29 cellular contexts compared by ENCODE assay signal in the genomic region with DNA sequence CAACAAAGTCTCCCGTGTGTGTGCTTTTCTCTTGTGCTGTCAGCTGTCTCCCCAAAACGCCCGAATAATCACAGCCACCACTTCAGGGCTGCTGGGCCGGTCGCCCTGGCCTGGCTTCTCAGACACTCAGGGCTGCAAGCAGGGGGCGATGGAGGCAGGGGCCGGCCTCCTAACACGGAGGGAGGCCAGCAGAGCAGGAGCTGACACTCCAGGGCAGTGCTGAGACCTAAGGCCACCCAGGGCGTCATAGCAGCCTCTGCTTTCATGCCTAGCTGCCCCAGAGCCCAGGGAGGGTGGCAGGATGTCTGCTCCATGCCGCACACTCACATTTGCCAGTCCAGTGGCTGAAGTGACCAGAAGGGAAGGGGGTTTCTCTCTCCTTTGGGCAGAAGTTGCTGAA. TPM values are rescaled to one million over a fixed set of nuclear protein-coding genes. Genes with fewer than 3 reads are reported as not detected.
DNase-seq lines count a peak whose midpoint lies in the region; ATAC-seq, FAIRE-seq and TF ChIP-seq lines count a peak whose summit lies in the region.
"Had no signal": no experiment of that assay in that cellular context is flagged by ENCODE, and none has a peak within 500 bp of the region (broad histone marks: within the 10 kb centered on the region; RNA-seq: fewer than 3 reads in every experiment).

No MANE protein-coding gene starts in this region.

- peak overlapping the region; percentile 40 for H3K4me3 Mint-ChIP-seq in stimulated activated memory B cell treated with anti-CD40 and anti-IgM and Interleukin-4, amounts not matched to agents 10 μg/mL and 1 μg/mL and 100 μg/mL, for 72 hours
- H3K4me3 Mint-ChIP-seq: T-helper 1 cell treated with Interleukin-12 subunit alpha and Interleukin-12 subunit beta and Interleukin-4 antibody, amounts not matched to agents 30 μg/mL and 1 μg/mL, for 36 hours had no signal

- H3K4me1 Mint-ChIP-seq in stimulated activated memory B cell treated with anti-CD40 and anti-IgM and Interleukin-4, amounts not matched to agents 10 μg/mL and 1 μg/mL and 100 μg/mL, for 72 hours, result peaks cover 21% of the 10 kb centered on the region

- H4K8ac ChIP-seq in H1 (ENCODE audit: extremely low read depth, insufficient read depth, low read length), result no peak overlapping the region

- H2BK15ac ChIP-seq in H1 (ENCODE audit: low read length), result no peak overlapping the region

- no peak for TF ChIP-seq CTCF in GM12875 (IDR thresholded peaks at IDR 0.05; ENCODE audit: borderline replicate concordance, insufficient read depth, low read depth, low read length)
- TF ChIP-seq CTCF in H1 (IDR thresholded peaks at IDR 0.05; ENCODE audit: control extremely low read depth in 1 of 3, insufficient read depth in 1 of 3, low read depth in 1 of 3, low read length in 3 of 3), result peak; percentile 35 to 46 (median 45)

- H3K27ac ChIP-seq in H1 (ENCODE audit: low read depth, low read length), result no peak overlapping the region; the same call in 1 of the 2 replicates
- H3K27ac ChIP-seq: cardiac muscle cell, HL-60, stomach, transverse colon had no signal

- H3K9ac ChIP-seq in H1 (replicated peaks in 1 of 4; ENCODE audit: extremely low read depth in 1 of 4, low read depth in 3 of 4, low read length in 3 of 4), result no peak overlapping the region

- peak overlapping the region; percentile 27 for H4K91ac ChIP-seq in H1 (replicated peaks; ENCODE audit: insufficient read length, low read length)

- TF ChIP-seq POLR2A in H1 (IDR thresholded peaks at IDR 0.05; ENCODE audit: control extremely low read depth in 1 of 2, low read depth in 2 of 2, low read length in 2 of 2), result no peak

- H3K4me3 ChIP-seq in GM12875 (ENCODE audit: low read depth, low read length), result peak overlapping the region; percentile 31
- H3K4me3 ChIP-seq in H1 (ENCODE audit: extremely low read depth in 1 of 4, insufficient read depth in 2 of 4, low read depth in 3 of 4, low read length in 4 of 4), result no peak overlapping the region
- H3K4me3 ChIP-seq: cardiac muscle cell, HAP-1, lung, MG63, stomach, transverse colon had no signal

- H3K79me1 ChIP-seq in H1 (ENCODE audit: low read depth, low read length), result peaks cover 5% of the 10 kb centered on the region; the same call in 1 of the 2 replicates

- DNase-seq in H1 (ENCODE audit: low read depth in 1 of 2, low spot score in 2 of 2) (peak in 1 of 2 experiments; percentile 58), cerebellar cortex (ENCODE audit: low spot score) (no peak), NCI-H526 treated with DMSO at 0.1 percent for 48 hours (lab: John Stamatoyannopoulos, UW) (no peak)
- DNase-seq: activated CD4-positive, alpha-beta T cell treated with anti-CD3 and anti-CD28 coated beads, Interleukin-2, amount 50 U/mL, for 48 hours; activated gamma-delta T cell treated with Interleukin-2 at 50 U/mL for 16 hours; dermis blood vessel endothelial cell; DMS79; MG63; NCI-H146; NCI-H2171 treated with DMSO at 0.1 percent for 48 hours; NCI-H69; nucleus accumbens; OCI-M1; SIG-M5; small intestine; stimulated activated CD4-positive, alpha-beta T cell treated with anti-CD3 and anti-CD28 coated beads, Interleukin-2, amount 100 ng/mL, for 48 hours; stomach; transverse colon had no signal

- H3K4ac ChIP-seq in H1 (replicated peaks; ENCODE audit: insufficient read length, low read depth, low read length), result no peak overlapping the region

- peaks cover 20% of the 10 kb centered on the region for H3K36me3 Mint-ChIP-seq in stimulated activated memory B cell treated with anti-CD40 and anti-IgM and Interleukin-4, amounts not matched to agents 10 μg/mL and 1 μg/mL and 100 μg/mL, for 72 hours

- no peaks in the 10 kb centered on the region for H3K9me3 ChIP-seq in H1 (ENCODE audit: insufficient read depth in 2 of 2, low read depth in 1 of 2, low read length in 1 of 2)
- H3K9me3 ChIP-seq: HAP-1, MG63, stomach, transverse colon had no signal

- POLR2A ChIA-PET in H1 (lab: Charles Lee; ENCODE audit: partially characterized antibody), result interaction anchor here (1.2 to 2.9 kb wide), 4 partner anchors 26 to 67 kb away, joined by 3 to 13 read pairs (median 6); no protein-coding TSS in a partner anchor

- no peak overlapping the region; the same call in 1 of the 2 replicates for H2AK5ac ChIP-seq in H1 (ENCODE audit: low read depth, low read length)

- H3K27me3 ChIP-seq in H1 (replicated peaks in 1 of 4; ENCODE audit: control insufficient read depth in 3 of 4, extremely low read depth in 1 of 4, insufficient read depth in 3 of 4, low read length in 3 of 4), result no peaks in the 10 kb centered on the region
- H3K27me3 ChIP-seq: cardiac muscle cell, MG63, stomach, transverse colon had no signal

- no peaks in the 10 kb centered on the region for H3K9me3 Mint-ChIP-seq in stimulated activated memory B cell treated with anti-CD40 and anti-IgM and Interleukin-4, amounts not matched to agents 10 μg/mL and 1 μg/mL and 100 μg/mL, for 72 hours
- H3K9me3 Mint-ChIP-seq: IgD-negative memory B cell; T-helper 1 cell treated with Interleukin-12 subunit alpha and Interleukin-12 subunit beta and Interleukin-4 antibody, amounts not matched to agents 30 μg/mL and 1 μg/mL, for 36 hours had no signal

- ATAC-seq in HG03196 (IDR thresholded peaks at IDR 0.05; ENCODE audit: unreplicated experiment), result peak; percentile 19
- ATAC-seq in stimulated activated memory B cell treated with anti-CD40 and anti-IgM and Interleukin-4, amounts not matched to agents 10 μg/mL and 1 μg/mL and 100 μg/mL, for 72 hours, result peak; percentile 20
- ATAC-seq in GM19452 (IDR thresholded peaks at IDR 0.05; ENCODE audit: unreplicated experiment), result no peak

- H3K23ac ChIP-seq in H1 (ENCODE audit: insufficient read length), result no peak overlapping the region

- no peak overlapping the region; a peak in 1 of 4 replicates for H3K4me2 ChIP-seq in H1 (ENCODE audit: insufficient read depth in 1 of 2, low read depth in 2 of 2, low read length in 2 of 2)

- peaks cover 0 to 1% (median 0%) of the 10 kb centered on the region in 4 experiments; a peak in 2 of 8 replicates for H3K36me3 ChIP-seq in H1 (ENCODE audit: control insufficient read depth in 2 of 4, insufficient read depth in 4 of 4, low read length in 3 of 4)
- H3K36me3 ChIP-seq: cardiac muscle cell had no signal

- H3K14ac ChIP-seq in H1 (ENCODE audit: insufficient read length), result no peak overlapping the region

- peak overlapping the region; percentile 74 for H3K27ac Mint-ChIP-seq in stimulated activated memory B cell treated with anti-CD40 and anti-IgM and Interleukin-4, amounts not matched to agents 10 μg/mL and 1 μg/mL and 100 μg/mL, for 72 hours
- H3K27ac Mint-ChIP-seq: T-helper 1 cell treated with Interleukin-12 subunit alpha and Interleukin-12 subunit beta and Interleukin-4 antibody, amounts not matched to agents 30 μg/mL and 1 μg/mL, for 36 hours had no signal

- WGBS in H1 (ENCODE audit: extremely low coverage in 1 of 2, insufficient coverage in 1 of 2, insufficient read length in 1 of 2, insufficient replicate concordance in 2 of 2, low coverage in 1 of 2, low lambda C conversion rate in 2 of 2, missing lambda C conversion rate in 1 of 2), 2 experiments, result 61% methylated on average over 10 of the region's 10 CpGs; no CpG with 5 or more reads in 1 of the 2 experiments

- H2BK5ac ChIP-seq in H1 (ENCODE audit: low read depth, low read length), result 0 out of 2 replicates have a peak overlapping the region, but pooled peaks have one; percentile 81

- CTCF ChIA-PET in H1 (lab: Charles Lee; ENCODE audit: partially characterized antibody), result interaction anchor here (0.7 to 8.3 kb wide), 14 partner anchors 12 to 190 kb away, joined by 3 to 55 read pairs (median 4); no protein-coding TSS in a partner anchor

- no peaks in the 10 kb centered on the region for H3K23me2 ChIP-seq in H1 (ENCODE audit: low read depth, low read length)

- peaks cover 6 to 22% (median 18%) of the 10 kb centered on the region in 4 experiments for H3K4me1 ChIP-seq in H1 (replicated peaks in 1 of 4; ENCODE audit: control insufficient read depth in 3 of 4, insufficient read depth in 4 of 4, low read length in 3 of 4)

- H3K27me3 Mint-ChIP-seq in stimulated activated memory B cell treated with anti-CD40 and anti-IgM and Interleukin-4, amounts not matched to agents 10 μg/mL and 1 μg/mL and 100 μg/mL, for 72 hours, result no peaks in the 10 kb centered on the region
- H3K27me3 Mint-ChIP-seq: IgD-negative memory B cell had no signal

- no peak overlapping the region for H2AFZ ChIP-seq in H1 (ENCODE audit: low read length)

- H3K56ac ChIP-seq in H1 (replicated peaks; ENCODE audit: insufficient read length, low read depth, low read length), result no peak overlapping the region

- FAIRE-seq in H1 (lab: Jason Lieb, UNC), result no peak
- FAIRE-seq: keratinocyte, small intestine had no signal

- H2BK120ac ChIP-seq in H1 (replicated peaks; ENCODE audit: low read depth, low read length), result no peak overlapping the region

- H4K5ac ChIP-seq in H1 (ENCODE audit: insufficient read length, low read depth, low read length), result no peak overlapping the region

- H2BK12ac ChIP-seq in H1 (ENCODE audit: low read depth, low read length), result peak overlapping the region; percentile 10

- no peak for TF ChIP-seq EP300 in H1 (IDR thresholded peaks at IDR 0.05; ENCODE audit: borderline replicate concordance in 1 of 2, low read depth in 2 of 2, low read length in 2 of 2)

- peak overlapping the region; percentile 51; the same call in 1 of the 2 replicates for H3K18ac ChIP-seq in H1 (ENCODE audit: extremely low read depth, low read length)

- H3K79me2 ChIP-seq in H1 (ENCODE audit: control insufficient read depth in 1 of 2, insufficient read depth in 2 of 2, low read length in 2 of 2), result no peaks in the 10 kb centered on the region; a peak in 1 of 4 replicates

- no peak overlapping the region for H2BK20ac ChIP-seq in H1 (ENCODE audit: low read length)

- peaks cover 0 to 2% of the 10 kb centered on the region in 2 experiments for H4K20me1 ChIP-seq in H1 (replicated peaks in 1 of 2; ENCODE audit: control insufficient read depth in 1 of 2, insufficient read depth in 2 of 2, low read length in 2 of 2)

- peak in 1 of 2 experiments; percentile 30; a peak in 1 of 4 replicates for TF ChIP-seq RAD21 in H1 (IDR thresholded peaks at IDR 0.05 in 1 of 2, conservative IDR thresholded peaks at IDR 0.05 in 1 of 2; ENCODE audit: low read depth in 2 of 2, low read length in 2 of 2)

RNA-seq across cellular contexts. Expression of gene STX2, which starts 25.6 kb away (rescaled TPM):
- total RNA-seq in H1 (2021; fragmentation: NEBNext Ultra II Directional; extraction: Animal tissue kit (Norgen Biotek cat#: 25700)), result 22.0 and 26.3 TPM in 2 replicates
- 13.9 and 20.0 TPM in 2 replicates for polyA plus RNA-seq in H1 (2011; rRNA removed)
- 20.8 TPM for polyA plus RNA-seq in H1 (2011; cell fraction: cytosol; rRNA removed)
- 13.3 TPM for polyA plus RNA-seq in H1 (2011; cell fraction: nucleus; rRNA removed)
- polyA plus RNA-seq in H1 (2012, experiment 1 of 2), result 14.6 to 22.0 TPM (median 17.8 TPM) in 4 replicates
- polyA plus RNA-seq in H1 (2012, experiment 2 of 2), result 3.5 TPM
- polyA plus RNA-seq in H1 (2013, experiment 1 of 2), result 19.0 TPM
- polyA plus RNA-seq in H1 (2013, experiment 2 of 2), result 17.5 TPM
- 13.7 and 18.8 TPM in 2 replicates for polyA minus RNA-seq in H1 (2011; rRNA and poly(A)+ RNA removed)
- polyA minus RNA-seq in H1 (2011; cell fraction: cytosol; rRNA and poly(A)+ RNA removed), result 8.4 TPM
- 10.2 TPM for polyA minus RNA-seq in H1 (2011; cell fraction: nucleus; rRNA and poly(A)+ RNA removed)

RNA-seq across cellular contexts. Expression of gene RAN, which starts 58.4 kb away (rescaled TPM):
- total RNA-seq in H1 (2021; fragmentation: NEBNext Ultra II Directional; extraction: Animal tissue kit (Norgen Biotek cat#: 25700)), result 2,056 and 2,064 TPM in 2 replicates
- 1,559 and 2,203 TPM in 2 replicates for polyA plus RNA-seq in H1 (2011; rRNA removed)
- polyA plus RNA-seq in H1 (2011; cell fraction: cytosol; rRNA removed), result 3,091 TPM
- polyA plus RNA-seq in H1 (2011; cell fraction: nucleus; rRNA removed), result 846 TPM
- 2,430 to 2,650 TPM (median 2,578 TPM) in 4 replicates for polyA plus RNA-seq in H1 (2012, experiment 1 of 2)
- 345 TPM for polyA plus RNA-seq in H1 (2012, experiment 2 of 2)
- polyA plus RNA-seq in H1 (2013, experiment 1 of 2), result 714 TPM
- polyA plus RNA-seq in H1 (2013, experiment 2 of 2), result 699 TPM
- polyA minus RNA-seq in H1 (2011; rRNA and poly(A)+ RNA removed), result 1,671 and 1,842 TPM in 2 replicates
- 628 TPM for polyA minus RNA-seq in H1 (2011; cell fraction: cytosol; rRNA and poly(A)+ RNA removed)
- polyA minus RNA-seq in H1 (2011; cell fraction: nucleus; rRNA and poly(A)+ RNA removed), result 352 TPM
